8 cellular contexts compared by ENCODE assay signal in the genomic region with DNA sequence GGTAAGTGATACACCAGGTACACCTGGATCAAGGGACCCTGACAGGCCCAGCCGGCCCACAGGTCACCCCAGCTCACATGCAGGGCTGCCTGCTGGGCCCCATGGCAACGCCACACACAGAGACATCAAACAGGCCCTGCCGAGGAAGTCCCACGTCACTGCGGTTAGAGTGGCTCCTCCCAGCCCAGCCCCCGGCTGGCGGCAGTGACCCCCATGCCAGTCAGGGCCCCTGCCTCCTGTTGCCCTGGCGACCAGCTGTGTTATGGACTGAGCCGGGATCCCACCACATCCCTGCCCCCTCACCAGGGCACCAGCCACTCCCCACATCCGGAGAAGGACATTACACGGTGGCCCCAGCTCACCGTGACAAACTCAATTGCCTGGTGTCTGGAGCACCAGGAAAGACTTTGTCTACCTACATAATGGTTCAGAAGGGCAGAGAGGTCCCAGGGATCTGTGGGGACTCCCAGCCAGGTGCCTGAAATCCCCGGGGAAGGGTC. TPM values are rescaled to one million over a fixed set of nuclear protein-coding genes. Genes with fewer than 3 reads are reported as not detected.
DNase-seq lines count a peak whose midpoint lies in the region; ATAC-seq and TF ChIP-seq lines count a peak whose summit lies in the region.

No MANE protein-coding gene starts in this region.

- no peaks in the 10 kb centered on the region for H3K27me3 ChIP-seq in MG63
- no peaks in the 10 kb centered on the region for H3K27me3 ChIP-seq in WERI-Rb-1 (ENCODE audit: insufficient read depth, low read depth, severe bottlenecking)
- no peaks in the 10 kb centered on the region for H3K27me3 ChIP-seq in mammary epithelial cell (ENCODE audit: insufficient read depth, low read length)

- DNase-seq in MG63 (peak; percentile 89), WERI-Rb-1 (no peak), mammary epithelial cell (peak; percentile 89), kidney glomerular epithelial cell (lab: John Stamatoyannopoulos, UW) (peak; percentile 81), putamen (ENCODE audit: low spot score) (no peak)
- peak; percentile 96 for DNase-seq in stimulated activated CD4-positive, alpha-beta T cell treated with anti-CD3 and anti-CD28 coated beads, Interleukin-1b, Interleukin-23, amount 100 ng/mL, for 48 hours

- intact Hi-C loops in mammary epithelial cell (cut with micrococcal nuclease) = no loop called here

- no peaks in the 10 kb centered on the region for H3K36me3 ChIP-seq in ES-I3 (ENCODE audit: insufficient read depth, low read length)
- peaks cover 7% of the 10 kb centered on the region for H3K36me3 ChIP-seq in MG63
- no peaks in the 10 kb centered on the region for H3K36me3 ChIP-seq in WERI-Rb-1
- H3K36me3 ChIP-seq in mammary epithelial cell (ENCODE audit: insufficient read depth, low read length) = no peaks in the 10 kb centered on the region

- H3K9me3 ChIP-seq in ES-I3 (ENCODE audit: control insufficient read depth, insufficient read depth, low read length) (no peaks in the 10 kb centered on the region), MG63 (no peaks in the 10 kb centered on the region), WERI-Rb-1 (ENCODE audit: severe bottlenecking) (no peaks in the 10 kb centered on the region), mammary epithelial cell (replicated peaks; ENCODE audit: insufficient read depth, low read length) (no peaks in the 10 kb centered on the region)

- no peaks in the 10 kb centered on the region for H4K20me1 ChIP-seq in mammary epithelial cell (ENCODE audit: insufficient read depth, low read length)

- dilution Hi-C loops in mammary epithelial cell (cut with HindIII; ENCODE audit: low sequenced_read_pairs) = no loop called here

- peak overlapping the region; percentile 74 for H3K27ac ChIP-seq in WERI-Rb-1
- H3K27ac ChIP-seq in mammary epithelial cell (ENCODE audit: insufficient read depth, low read depth, low read length) = peak overlapping the region; percentile 100

- H3K79me2 ChIP-seq in mammary epithelial cell (ENCODE audit: insufficient read depth, low read length) = peaks cover 16% of the 10 kb centered on the region

- no TSS peak for BruUV-seq in mammary epithelial cell (replicated peaks; lab: Mats Ljungman, UMichigan)

- WGBS in mammary epithelial cell (ENCODE audit: low coverage, missing lambda C conversion rate) = 2% methylated on average over 10 of the region's 13 CpGs

- ATAC-seq in GM21825 (IDR thresholded peaks at IDR 0.05; ENCODE audit: unreplicated experiment) = peak; percentile 53

- H3K4me1 ChIP-seq in ES-I3 (ENCODE audit: insufficient read depth, low read length) (peaks cover 32% of the 10 kb centered on the region), mammary epithelial cell (ENCODE audit: insufficient read depth, low read length) (peaks cover 59% of the 10 kb centered on the region)

- in situ Hi-C loops in mammary epithelial cell (cut with MboI; ENCODE audit: low sequenced_read_pairs in 2 of 2) = no loop called here

- TF ChIP-seq CTCF in WERI-Rb-1 (IDR thresholded peaks at IDR 0.05; ENCODE audit: low read depth, low read length) (no peak), mammary epithelial cell (conservative IDR thresholded peaks at IDR 0.05 in 1 of 2, IDR thresholded peaks at IDR 0.05 in 1 of 2; ENCODE audit: extremely low read depth in 1 of 2, insufficient read depth in 1 of 2, low read depth in 1 of 2, low read length in 2 of 2) (no peak)

- H3K9ac ChIP-seq in ES-I3 (ENCODE audit: low read depth, low read length) (peak overlapping the region; percentile 66), mammary epithelial cell (ENCODE audit: insufficient read depth, low read length) (peak overlapping the region; percentile 88)

- peak overlapping the region; percentile 93 for H3K4me2 ChIP-seq in mammary epithelial cell (ENCODE audit: insufficient read depth, low read depth, low read length)

- CTCF ChIA-PET in mammary epithelial cell (lab: Charles Lee; ENCODE audit: low non-redundant PET) = no interaction called here

- H2AFZ ChIP-seq in mammary epithelial cell (ENCODE audit: low read depth, low read length) = no peak overlapping the region

- H3K4me3 ChIP-seq in MG63 (peak overlapping the region; percentile 55), WERI-Rb-1 (ENCODE audit: low read depth, low read length) (no peak overlapping the region), mammary epithelial cell (replicated peaks in 1 of 3; ENCODE audit: insufficient read depth in 1 of 3, low read depth in 2 of 3, low read length in 3 of 3) (no peak overlapping the region)

RNA-seq across cellular contexts. Expression of a gene that starts 30.4 kb away (rescaled TPM):
- not detected in 2 replicates for total RNA-seq in MG63 (2014; rRNA removed; shearing (Covaris generic); ENCODE audit: low replicate concordance)
- under 1 TPM in 1 of 2 donors, not detected in 1; 0.73 TPM for total RNA-seq in mammary epithelial cell
- polyA plus RNA-seq in mammary epithelial cell = not detected
- polyA minus RNA-seq in mammary epithelial cell = not detected

RNA-seq across cellular contexts. Expression of a gene that starts 51.3 kb away (rescaled TPM):
- 4.8 and 7.9 TPM in 2 replicates for total RNA-seq in MG63 (2014; rRNA removed; shearing (Covaris generic); ENCODE audit: low replicate concordance)
- 1 to 10 TPM; 3.2 to 5.4 TPM for total RNA-seq in mammary epithelial cell
- polyA plus RNA-seq in mammary epithelial cell = 1.3 TPM
- 1.8 TPM for polyA minus RNA-seq in mammary epithelial cell

RNA-seq across cellular contexts. Expression of a gene that starts 59.3 kb away (rescaled TPM):
- 5.1 and 8.4 TPM in 2 replicates for total RNA-seq in MG63 (2014; rRNA removed; shearing (Covaris generic); ENCODE audit: low replicate concordance)
- total RNA-seq in mammary epithelial cell = 1 to 10 TPM; 1.0 to 3.8 TPM
- 2.2 TPM for polyA plus RNA-seq in mammary epithelial cell
- 1.0 TPM for polyA minus RNA-seq in mammary epithelial cell

RNA-seq across cellular contexts. Expression of a gene that starts 59.4 kb away (rescaled TPM):
- 26.2 and 27.3 TPM in 2 replicates for total RNA-seq in MG63 (2014; rRNA removed; shearing (Covaris generic); ENCODE audit: low replicate concordance)
- total RNA-seq in mammary epithelial cell = 10 to 100 TPM; 31.7 to 58.8 TPM
- polyA plus RNA-seq in mammary epithelial cell = 21.0 TPM
- 16.1 TPM for polyA minus RNA-seq in mammary epithelial cell

Comparison
In these comparisons a context has a peak if more than half of its experiments do, and no peak if none do; other contexts are left out.
1. DNase-seq: peak in MG63 (single experiment), mammary epithelial cell (single experiment), kidney glomerular epithelial cell (single experiment) and stimulated activated CD4-positive, alpha-beta T cell treated with anti-CD3 and anti-CD28 coated beads, Interleukin-1b, Interleukin-23, amount 100 ng/mL, for 48 hours (single experiment); none in WERI-Rb-1 (single experiment) and putamen (single experiment).